28 cellular contexts compared by ENCODE assay signal in the genomic region with DNA sequence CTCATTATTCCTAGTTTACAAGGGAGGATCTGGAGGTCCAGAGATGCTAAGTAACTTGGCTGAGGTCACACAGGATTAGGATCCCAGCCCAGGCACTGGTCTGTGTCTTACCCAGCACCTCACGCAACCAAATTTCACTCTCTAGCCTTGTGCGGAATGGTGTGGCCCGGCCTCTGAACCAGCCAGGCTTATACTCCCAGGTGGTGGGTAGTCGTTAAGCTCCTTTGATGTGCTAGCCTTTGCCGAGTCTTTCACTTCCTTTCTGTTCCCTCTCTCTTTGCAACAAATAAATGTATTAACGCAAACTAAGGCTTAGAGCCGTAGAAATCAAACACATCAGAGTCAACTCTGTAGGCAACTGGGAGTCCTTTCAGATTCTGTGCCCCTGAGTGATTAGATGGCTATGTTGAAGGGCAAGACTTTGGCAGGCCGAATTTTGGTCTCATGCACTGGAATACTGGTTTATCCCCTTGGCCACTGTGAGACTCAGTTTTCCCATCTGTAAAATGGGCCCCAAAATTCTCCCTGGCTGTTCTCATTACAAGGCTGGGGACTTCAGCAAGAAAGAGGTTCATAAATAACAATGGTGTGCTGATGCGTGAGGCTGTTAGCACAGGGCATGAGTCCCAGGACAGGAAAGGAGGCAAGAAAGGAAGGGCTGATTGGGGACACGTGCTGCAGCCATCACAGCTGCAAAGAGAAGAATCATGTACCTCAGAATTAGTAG. TPM values are rescaled to one million over a fixed set of nuclear protein-coding genes. Genes with fewer than 3 reads are reported as not detected.
"Had no signal": no experiment of that assay in that cellular context is flagged by ENCODE, and none has a peak within 500 bp of the region (broad histone marks: within the 10 kb centered on the region; RNA-seq: fewer than 3 reads in every experiment).

No MANE protein-coding gene starts in this region.

- H3K9me3 Mint-ChIP-seq: naive thymus-derived CD8-positive, alpha-beta T cell; nephron progenitor cell; stimulated activated naive B cell treated with anti-CD40 and anti-IgM and Interleukin-4, amounts not matched to agents 10 μg/mL and 1 μg/mL and 100 μg/mL, for 72 hours had no signal

- H2AFZ ChIP-seq: neural progenitor cell, parathyroid adenoma had no signal

- H3K79me2 ChIP-seq: parathyroid adenoma had no signal

- H3K4me2 ChIP-seq: neural progenitor cell had no signal

- H3K36me3 ChIP-seq: left lung, lower lobe of right lung, neural progenitor cell, neutrophil, right atrium auricular region, stomach, thyroid gland, transverse colon, upper lobe of right lung had no signal

- DNase-seq: hypothalamus; immature natural killer cell; kidney; left colon; left lung; lower lobe of right lung; mammary epithelial cell; mesenchymal stem cell; naive thymus-derived CD8-positive, alpha-beta T cell; nephron progenitor cell; occipital lobe; stimulated activated CD4-positive, alpha-beta T cell treated with anti-CD3 and anti-CD28 coated beads, Interleukin-12 subunit alpha, Interleukin-12 subunit beta, amount 100 ng/mL, for 4 hours; stimulated activated CD4-positive, alpha-beta T cell treated with anti-CD3 and anti-CD28 coated beads, Interleukin-15, amount 100 ng/mL, for 24 hours; stimulated activated CD4-positive, alpha-beta T cell treated with anti-CD3 and anti-CD28 coated beads, Interleukin-2, amount 100 ng/mL, for 24 hours; stimulated activated CD4-positive, alpha-beta T cell treated with anti-CD3 and anti-CD28 coated beads, Interleukin-4, amount 100 ng/mL, for 1 hour; stimulated activated naive B cell treated with anti-CD40 and anti-IgM and Interleukin-4, amounts not matched to agents 10 μg/mL and 1 μg/mL and 100 μg/mL, for 72 hours; stimulated activated naive CD8-positive, alpha-beta T cell treated with anti-CD3 and anti-CD28 coated beads, Interleukin-15, Interleukin-2, amounts not matched to agents 100 U/mL and 50 U/mL, for 24 hours; stomach; testis; thyroid gland; transverse colon; upper lobe of right lung had no signal

- H3K4me1 ChIP-seq: parathyroid adenoma had no signal

- H3K27me3 ChIP-seq: testis, thyroid gland had no signal

- H3K9ac ChIP-seq: neural progenitor cell, parathyroid adenoma had no signal

- FAIRE-seq: islet of Langerhans, kidney had no signal

- H3K9me3 ChIP-seq: left lung, lower lobe of right lung, neutrophil, right atrium auricular region, stomach, testis, thyroid gland, transverse colon, upper lobe of right lung had no signal

- H3K36me3 Mint-ChIP-seq: immature natural killer cell, neural progenitor cell had no signal

- H3K27ac Mint-ChIP-seq: immature natural killer cell; naive thymus-derived CD8-positive, alpha-beta T cell; nephron progenitor cell; neural progenitor cell; stimulated activated naive B cell treated with anti-CD40 and anti-IgM and Interleukin-4, amounts not matched to agents 10 μg/mL and 1 μg/mL and 100 μg/mL, for 72 hours had no signal

- H3K4me3 Mint-ChIP-seq: immature natural killer cell; naive thymus-derived CD8-positive, alpha-beta T cell; nephron progenitor cell; stimulated activated naive B cell treated with anti-CD40 and anti-IgM and Interleukin-4, amounts not matched to agents 10 μg/mL and 1 μg/mL and 100 μg/mL, for 72 hours had no signal

- H3K27ac ChIP-seq: left lung, lower lobe of right lung, neural progenitor cell, neutrophil, parathyroid adenoma, right atrium auricular region, skin epidermis, stomach, testis, thyroid gland, transverse colon, upper lobe of right lung had no signal

- H3K4me3 ChIP-seq: left lung, lower lobe of right lung, neural progenitor cell, right atrium auricular region, skin epidermis, stomach, testis, thyroid gland, transverse colon, upper lobe of right lung had no signal

RNA-seq across cellular contexts. Expression of gene TMEM132B, which starts 5.3 kb away (rescaled TPM):
- total RNA-seq: naive thymus-derived CD8-positive, alpha-beta T cell had no signal
- polyA plus RNA-seq: immature natural killer cell; naive thymus-derived CD8-positive, alpha-beta T cell had no signal
